9 cellular contexts compared by ENCODE assay signal in genomic region chr16:75593825-75594820, GRCh38. TPM values are rescaled to one million over a fixed set of nuclear protein-coding genes. Genes with fewer than 3 reads are reported as not detected.
DNase-seq lines count a peak whose midpoint lies in the region; ATAC-seq lines count a peak whose summit lies in the region.
"Had no signal": no experiment of that assay in that cellular context is flagged by ENCODE, and none has a peak within 500 bp of the region (broad histone marks: within the 10 kb centered on the region; RNA-seq: fewer than 3 reads in every experiment).

No MANE protein-coding gene starts in this region.

- peak; percentile 80 for DNase-seq in GF-D8 (lab: John Stamatoyannopoulos, UW)
- peak in 2 of 3 experiments; percentile 64 to 88 for DNase-seq in NCI-H1417 (lab: John Stamatoyannopoulos, UW)
- DNase-seq in lung microvascular endothelial cell (ENCODE audit: low read depth in 2 of 2) = peak; percentile 88 to 91
- no peak for DNase-seq in amygdala (lab: John Stamatoyannopoulos, UW)
- DNase-seq in putamen (ENCODE audit: low spot score) = no peak
- DNase-seq in NCI-H1105 treated with DMSO at 0.1 percent for 48 hours (lab: John Stamatoyannopoulos, UW) = no peak

- ATAC-seq in activated T-helper 17 cell treated with anti-CD3 and anti-CD28 coated beads, Interleukin-2, amount 50 U/mL, for 72 hours (replicated peaks) = peak; percentile 90
- ATAC-seq in GM21619 (IDR thresholded peaks at IDR 0.05; ENCODE audit: unreplicated experiment) = no peak

- no peaks in the 10 kb centered on the region for H3K9me3 Mint-ChIP-seq in activated T-helper 17 cell treated with anti-CD3 and anti-CD28 coated beads, Interleukin-2, amount 50 U/mL, for 72 hours
- H3K9me3 Mint-ChIP-seq: central memory CD8-positive, alpha-beta T cell had no signal

- peak overlapping the region; percentile 8 for H3K4me3 Mint-ChIP-seq in activated T-helper 17 cell treated with anti-CD3 and anti-CD28 coated beads, Interleukin-2, amount 50 U/mL, for 72 hours
- H3K4me3 Mint-ChIP-seq: central memory CD8-positive, alpha-beta T cell had no signal

- no peaks in the 10 kb centered on the region for H3K27me3 Mint-ChIP-seq in activated T-helper 17 cell treated with anti-CD3 and anti-CD28 coated beads, Interleukin-2, amount 50 U/mL, for 72 hours
- H3K27me3 Mint-ChIP-seq: central memory CD8-positive, alpha-beta T cell had no signal

- H3K36me3 Mint-ChIP-seq in activated T-helper 17 cell treated with anti-CD3 and anti-CD28 coated beads, Interleukin-2, amount 50 U/mL, for 72 hours (ENCODE audit: low read depth) = peaks cover 35% of the 10 kb centered on the region

- peak overlapping the region; percentile 40 for H3K27ac Mint-ChIP-seq in activated T-helper 17 cell treated with anti-CD3 and anti-CD28 coated beads, Interleukin-2, amount 50 U/mL, for 72 hours

- H3K4me1 Mint-ChIP-seq in activated T-helper 17 cell treated with anti-CD3 and anti-CD28 coated beads, Interleukin-2, amount 50 U/mL, for 72 hours = peaks cover 4% of the 10 kb centered on the region

RNA-seq across cellular contexts. Expression of gene GABARAPL2, which starts 27.9 kb away (rescaled TPM):
- total RNA-seq in activated T-helper 17 cell treated with anti-CD3 and anti-CD28 coated beads, Interleukin-2, amount 50 U/mL, for 72 hours = 10 to 100 TPM; 67.3 to 69.4 TPM
- 39.7 and 77.0 TPM in 2 replicates for total RNA-seq in lung microvascular endothelial cell

RNA-seq across cellular contexts. Expression of gene ADAT1, which starts 29.0 kb away (rescaled TPM):
- 10 to 100 TPM; 25.6 to 48.9 TPM for total RNA-seq in activated T-helper 17 cell treated with anti-CD3 and anti-CD28 coated beads, Interleukin-2, amount 50 U/mL, for 72 hours
- total RNA-seq in lung microvascular endothelial cell = 43.2 and 56.9 TPM in 2 replicates

RNA-seq across cellular contexts. Expression of gene TMEM231, which starts 38.1 kb away (rescaled TPM):
- 1 to 10 TPM; 2.1 to 3.2 TPM for total RNA-seq in activated T-helper 17 cell treated with anti-CD3 and anti-CD28 coated beads, Interleukin-2, amount 50 U/mL, for 72 hours
- 4.6 and 5.2 TPM in 2 replicates for total RNA-seq in lung microvascular endothelial cell

RNA-seq across cellular contexts. Expression of gene KARS1, which starts 53.3 kb away (rescaled TPM):
- total RNA-seq in activated T-helper 17 cell treated with anti-CD3 and anti-CD28 coated beads, Interleukin-2, amount 50 U/mL, for 72 hours = 100 to 1,000 TPM; 153 to 269 TPM
- 119 and 121 TPM in 2 replicates for total RNA-seq in lung microvascular endothelial cell

RNA-seq across cellular contexts. Expression of gene TERF2IP, which starts 53.5 kb away (rescaled TPM):
- 10 to 100 TPM; 56.7 to 67.1 TPM for total RNA-seq in activated T-helper 17 cell treated with anti-CD3 and anti-CD28 coated beads, Interleukin-2, amount 50 U/mL, for 72 hours
- total RNA-seq in lung microvascular endothelial cell = 27.7 and 42.3 TPM in 2 replicates

Comparison
In these comparisons a context has a peak if more than half of its experiments do, and no peak if none do; other contexts are left out.
1. DNase-seq: peak in GF-D8 (single experiment), NCI-H1417 (2 of 3) and lung microvascular endothelial cell (2 of 2); none in amygdala (0 of 56), putamen (single experiment) and NCI-H1105 treated with DMSO at 0.1 percent for 48 hours (single experiment).